8 cellular contexts compared by ENCODE assay signal in genomic region chr14:21269252-21270046, GRCh38. TPM values are rescaled to one million over a fixed set of nuclear protein-coding genes. Genes with fewer than 3 reads are reported as not detected.
DNase-seq lines count a peak whose midpoint lies in the region; ATAC-seq, FAIRE-seq and TF ChIP-seq lines count a peak whose summit lies in the region.

HNRNPC (minus strand) TSS chr14:21269442; CDS start chr14:21234193, 35,249 bp downstream.

- peak within 1 kb of the TSS; percentile 97 for H3K4me3 Mint-ChIP-seq in chondrocyte (ENCODE audit: unreplicated experiment)

- ATAC-seq in HG03439 (IDR thresholded peaks at IDR 0.05; ENCODE audit: unreplicated experiment): peak; percentile 87

- no peak for TF ChIP-seq CTCF in chondrocyte (IDR thresholded peaks at IDR 0.05)
- no peak for TF ChIP-seq CTCF in keratinocyte (optimal IDR thresholded peaks at IDR 0.05 in 1 of 3, IDR thresholded peaks at IDR 0.05 in 1 of 3, conservative IDR thresholded peaks at IDR 0.05 in 1 of 3; ENCODE audit: extremely low read depth in 1 of 3, insufficient read depth in 2 of 3, low read length in 3 of 3)

- dilution Hi-C loops in keratinocyte (cut with MboI; ENCODE audit: extremely low pct_ligation_motif_present, low sequenced_read_pairs): no loop called here

- H3K9ac ChIP-seq in keratinocyte (ENCODE audit: control insufficient read depth, extremely low read depth, insufficient read depth, low read length): peak within 1 kb of the TSS; percentile 100

- H3K27ac ChIP-seq in keratinocyte (ENCODE audit: control insufficient read depth, insufficient read depth, low read length): peak within 1 kb of the TSS; percentile 99

- peak within 1 kb of the TSS; percentile 87 for H2AFZ ChIP-seq in keratinocyte (ENCODE audit: control insufficient read depth, low read length)

- peaks cover 26% of the 10 kb centered on the region for H3K4me1 ChIP-seq in keratinocyte (ENCODE audit: control insufficient read depth, extremely low read depth, insufficient read depth, low read length)

- peak; percentile 99 for DNase-seq in AML-193 (lab: John Stamatoyannopoulos, UW)
- DNase-seq in NCI-H510A treated with DMSO at 0.1 percent for 48 hours (lab: John Stamatoyannopoulos, UW): peak; percentile 99
- DNase-seq in activated CD4-positive, alpha-beta T cell treated with anti-CD3 and anti-CD28 coated beads for 24 hours (ENCODE audit: low read depth in 2 of 2): peak; percentile 100
- DNase-seq in chondrocyte (ENCODE audit: low spot score): peak; percentile 100
- peak; percentile 85 for DNase-seq in keratinocyte (ENCODE audit: low read depth, low spot score)
- DNase-seq in stimulated activated CD4-positive, alpha-beta T cell treated with anti-CD3 and anti-CD28 coated beads, Interleukin-15, amount 100 ng/mL, for 1 hour (ENCODE audit: low read depth in 1 of 2, low spot score in 1 of 2): peak; percentile 100

- peaks cover 38% of the 10 kb centered on the region for H3K4me1 Mint-ChIP-seq in chondrocyte (ENCODE audit: low read depth)

- no peaks in the 10 kb centered on the region for H3K27me3 ChIP-seq in keratinocyte (ENCODE audit: control insufficient read depth, extremely low read depth, insufficient read depth, low read length)

- H3K36me3 ChIP-seq in keratinocyte (ENCODE audit: control insufficient read depth in 2 of 2, extremely low read depth in 1 of 2, insufficient read depth in 2 of 2, low read length in 2 of 2): peaks cover 0 to 14% of the 10 kb centered on the region in 2 experiments

- no peaks in the 10 kb centered on the region for H3K9me3 ChIP-seq in keratinocyte (ENCODE audit: control insufficient read depth, low read depth, low read length)

- peaks cover 36% of the 10 kb centered on the region for H4K20me1 ChIP-seq in keratinocyte (ENCODE audit: control insufficient read depth, extremely low read depth, insufficient read depth, low read length)

- H3K79me2 ChIP-seq in keratinocyte (ENCODE audit: control insufficient read depth, insufficient read depth, low read length): peaks cover 48% of the 10 kb centered on the region

- peak; percentile 98 for TF ChIP-seq POLR2A in GM19193 (IDR thresholded peaks at IDR 0.05; ENCODE audit: extremely low read depth, insufficient read depth, insufficient read length)

- no peaks in the 10 kb centered on the region for H3K9me3 Mint-ChIP-seq in chondrocyte (ENCODE audit: low read depth)

- H3K9me1 ChIP-seq in keratinocyte (ENCODE audit: control insufficient read depth, extremely low read depth, insufficient read depth, low read length): no peaks in the 10 kb centered on the region

- H3K27me3 Mint-ChIP-seq in chondrocyte (ENCODE audit: low read depth): no peaks in the 10 kb centered on the region

- H3K27ac Mint-ChIP-seq in chondrocyte (ENCODE audit: unreplicated experiment): peak within 1 kb of the TSS; percentile 100

- H3K4me3 ChIP-seq in keratinocyte (ENCODE audit: control insufficient read depth in 2 of 3, extremely low read depth in 1 of 3, insufficient read depth in 2 of 3, low read depth in 1 of 3, low read length in 3 of 3): peak within 1 kb of the TSS; percentile 84 to 97 (median 93)

- FAIRE-seq in keratinocyte (lab: Jason Lieb, UNC): peak; percentile 77

- H3K4me2 ChIP-seq in keratinocyte (ENCODE audit: control insufficient read depth, extremely low read depth, insufficient read depth, low read depth, low read length): peak within 1 kb of the TSS; percentile 97

- peaks cover 14% of the 10 kb centered on the region for H3K36me3 Mint-ChIP-seq in chondrocyte (ENCODE audit: low read depth)

RNA-seq across cellular contexts. Expression of gene HNRNPC, which starts in this region (rescaled TPM):
- 286 to 352 TPM (median 291 TPM) in 3 replicates for total RNA-seq in chondrocyte
- polyA plus RNA-seq in keratinocyte: 624 to 871 TPM (median 786 TPM) in 3 replicates
- polyA plus RNA-seq in keratinocyte (2011; ENCODE audit: low read depth): 2,950 TPM
- polyA plus RNA-seq in keratinocyte (2011; cell fraction: cytosol; rRNA removed): 414 and 574 TPM in 2 replicates
- polyA plus RNA-seq in keratinocyte (2011; cell fraction: nucleus; rRNA removed): 390 and 516 TPM in 2 replicates
- polyA plus RNA-seq in keratinocyte (2012; ENCODE audit: low replicate concordance): 567 and 714 TPM in 2 replicates
- polyA minus RNA-seq in keratinocyte: 380 to 701 TPM (median 538 TPM) in 3 replicates
- 204 TPM for polyA minus RNA-seq in keratinocyte (2011; cell fraction: cytosol; rRNA and poly(A)+ RNA removed)
- 318 and 503 TPM in 2 replicates for polyA minus RNA-seq in keratinocyte (2011; cell fraction: nucleus; rRNA and poly(A)+ RNA removed)

Comparison
In these comparisons a context has a peak if more than half of its experiments do, and no peak if none do; other contexts are left out.
1. Peak in every context shown above with its lines: DNase-seq, ATAC-seq, H3K4me3 ChIP-seq and H3K27ac ChIP-seq.